Comparison of ENCODE assay signal across 15 cellular contexts in genomic region chr1:167648252-167648849, GRCh38. TPM values are rescaled to one million over a fixed set of nuclear protein-coding genes. Genes with fewer than 3 reads are reported as not detected.
DNase-seq lines count a peak whose midpoint lies in the region; ATAC-seq and TF ChIP-seq lines count a peak whose summit lies in the region.
"Had no signal": no experiment of that assay in that cellular context is flagged by ENCODE, and none has a peak within 500 bp of the region (broad histone marks: within the 10 kb centered on the region; RNA-seq: fewer than 3 reads in every experiment).

No MANE protein-coding gene starts in this region.

- peak overlapping the region in 17 of 59 donors; percentile 2 to 68 (median 46) for H3K27ac ChIP-seq in dorsolateral prefrontal cortex
- H3K27ac ChIP-seq: tibial artery had no signal

- ATAC-seq in T-cell (replicated peaks in 1 of 4) (no peak), left ventricle myocardium superior (peak; percentile 18)
- ATAC-seq in stimulated activated memory B cell treated with anti-CD40 and anti-IgM and Interleukin-4, amounts not matched to agents 10 μg/mL and 1 μg/mL and 100 μg/mL, for 72 hours = no peak
- ATAC-seq: esophagus mucosa had no signal

- intact Hi-C loops in left ventricle myocardium superior (cut with micrococcal nuclease) = no loop called here
- intact Hi-C loops in dorsolateral prefrontal cortex (cut with DNase I) = no loop called here

- POLR2A ChIA-PET in T-cell (lab: Charles Lee) = interaction anchor here (0.6 to 0.8 kb wide), 4 partner anchors 11 to 50 kb away, joined by 3 to 4 read pairs (median 4); no protein-coding TSS in a partner anchor

- CTCF ChIA-PET in T-cell (lab: Charles Lee) = interaction anchor here (0.5 to 1.0 kb wide), 3 partner anchors 11 to 48 kb away, joined by 3 to 5 read pairs (median 3); no protein-coding TSS in a partner anchor

- peaks cover 81% of the 10 kb centered on the region for H3K4me1 Mint-ChIP-seq in activated T-cell treated with anti-CD3 and anti-CD28 coated beads, Interleukin-2, amount 50 U/mL, for 24 hours (ENCODE audit: low read depth)
- peaks cover 89 to 94% (median 89%) of the 10 kb centered on the region in 3 donors for H3K4me1 Mint-ChIP-seq in T-cell
- peaks cover 82% of the 10 kb centered on the region for H3K4me1 Mint-ChIP-seq in stimulated activated memory B cell treated with anti-CD40 and anti-IgM and Interleukin-4, amounts not matched to agents 10 μg/mL and 1 μg/mL and 100 μg/mL, for 72 hours

- no peaks in the 10 kb centered on the region for H3K9me3 Mint-ChIP-seq in activated T-cell treated with anti-CD3 and anti-CD28 coated beads, Interleukin-2, amount 50 U/mL, for 24 hours
- no peaks in the 10 kb centered on the region for H3K9me3 Mint-ChIP-seq in T-cell
- H3K9me3 Mint-ChIP-seq in stimulated activated memory B cell treated with anti-CD40 and anti-IgM and Interleukin-4, amounts not matched to agents 10 μg/mL and 1 μg/mL and 100 μg/mL, for 72 hours = no peaks in the 10 kb centered on the region
- H3K9me3 Mint-ChIP-seq: activated naive CD4-positive, alpha-beta T cell treated with anti-CD3 and anti-CD28 coated beads, Interleukin-2, amount 50 U/mL, for 24 hours; HFFc6; T-helper 2 cell treated with Interferon-gamma antibody and Interleukin-4, amounts not matched to agents 5 μg/mL and 100 μg/mL, for 36 hours had no signal

- no peak for DNase-seq in activated T-cell treated with anti-CD3 and anti-CD28 coated beads, Interleukin-2, amount 50 U/mL, for 24 hours
- DNase-seq in activated T-cell treated with anti-CD3 and anti-CD28 coated beads, Interleukin-2, amount 50 U/mL, for 1 hour = no peak
- DNase-seq in T-cell = no peak
- no peak for DNase-seq in left ventricle myocardium superior
- DNase-seq in activated naive CD4-positive, alpha-beta T cell treated with anti-CD3 and anti-CD28 coated beads, Interleukin-2, amount 50 U/mL, for 16 hours = no peak
- no peak for DNase-seq in CD1c-positive myeloid dendritic cell (ENCODE audit: extremely low spot score)
- DNase-seq in dorsolateral prefrontal cortex = no peak
- DNase-seq: activated CD4-positive, alpha-beta T cell treated with anti-CD3 and anti-CD28 coated beads, Interleukin-2, amount 50 U/mL, for 4 hours; HFFc6; NCI-H1105 treated with DMSO at 0.1 percent for 48 hours; tibial artery had no signal

- no peak for TF ChIP-seq CTCF in dorsolateral prefrontal cortex (IDR thresholded peaks at IDR 0.05 in 54 of 56, conservative IDR thresholded peaks at IDR 0.05 in 2 of 56; ENCODE audit: low read depth in 1 of 56, partially characterized antibody in 56 of 56)

- peaks cover 34% of the 10 kb centered on the region for H3K36me3 Mint-ChIP-seq in activated T-cell treated with anti-CD3 and anti-CD28 coated beads, Interleukin-2, amount 50 U/mL, for 24 hours (ENCODE audit: low read depth)
- H3K36me3 Mint-ChIP-seq in T-cell = peaks cover 16% of the 10 kb centered on the region
- peaks cover 28% of the 10 kb centered on the region for H3K36me3 Mint-ChIP-seq in stimulated activated memory B cell treated with anti-CD40 and anti-IgM and Interleukin-4, amounts not matched to agents 10 μg/mL and 1 μg/mL and 100 μg/mL, for 72 hours

- H3K27me3 ChIP-seq in dorsolateral prefrontal cortex = no peaks in the 10 kb centered on the region
- H3K27me3 ChIP-seq: tibial artery had no signal

- no peak overlapping the region for H3K4me3 Mint-ChIP-seq in activated T-cell treated with anti-CD3 and anti-CD28 coated beads, Interleukin-2, amount 50 U/mL, for 24 hours
- H3K4me3 Mint-ChIP-seq in T-cell = peak overlapping the region in 1 of 3 donors; percentile 76
- H3K4me3 Mint-ChIP-seq in stimulated activated memory B cell treated with anti-CD40 and anti-IgM and Interleukin-4, amounts not matched to agents 10 μg/mL and 1 μg/mL and 100 μg/mL, for 72 hours = no peak overlapping the region
- H3K4me3 Mint-ChIP-seq: HFFc6 had no signal

- no peaks in the 10 kb centered on the region for H3K27me3 Mint-ChIP-seq in activated T-cell treated with anti-CD3 and anti-CD28 coated beads, Interleukin-2, amount 50 U/mL, for 24 hours
- no peaks in the 10 kb centered on the region for H3K27me3 Mint-ChIP-seq in T-cell
- H3K27me3 Mint-ChIP-seq in stimulated activated memory B cell treated with anti-CD40 and anti-IgM and Interleukin-4, amounts not matched to agents 10 μg/mL and 1 μg/mL and 100 μg/mL, for 72 hours = no peaks in the 10 kb centered on the region
- H3K27me3 Mint-ChIP-seq: activated naive CD4-positive, alpha-beta T cell treated with anti-CD3 and anti-CD28 coated beads, Interleukin-2, amount 50 U/mL, for 24 hours had no signal

- H3K4me3 ChIP-seq in dorsolateral prefrontal cortex = no peak overlapping the region
- H3K4me3 ChIP-seq: tibial artery had no signal

- peak overlapping the region; percentile 83 for H3K27ac Mint-ChIP-seq in activated T-cell treated with anti-CD3 and anti-CD28 coated beads, Interleukin-2, amount 50 U/mL, for 24 hours
- H3K27ac Mint-ChIP-seq in T-cell = peak overlapping the region; percentile 85 to 92
- peak overlapping the region; percentile 66 for H3K27ac Mint-ChIP-seq in stimulated activated memory B cell treated with anti-CD40 and anti-IgM and Interleukin-4, amounts not matched to agents 10 μg/mL and 1 μg/mL and 100 μg/mL, for 72 hours
- H3K27ac Mint-ChIP-seq: HFFc6 had no signal

RNA-seq across cellular contexts. Expression of gene RCSD1, which starts 18.3 kb away (rescaled TPM):
- 100 to 1,000 TPM; 101 to 126 (median 107) TPM for total RNA-seq in T-cell
- 45.3 TPM for total RNA-seq in left ventricle myocardium superior
- total RNA-seq in dorsolateral prefrontal cortex = 10 to 100 TPM in 19 of 120 experiments, 1 to 10 TPM in 101; 4.1 to 14.4 (median 8.1) TPM
- total RNA-seq: HFFc6 had no signal
